31 cellular contexts compared by ENCODE assay signal in genomic region chr18:32135595-32135994, GRCh38. TPM values are rescaled to one million over a fixed set of nuclear protein-coding genes. Genes with fewer than 3 reads are reported as not detected.
"Had no signal": no experiment of that assay in that cellular context is flagged by ENCODE, and none has a peak within 500 bp of the region (broad histone marks: within the 10 kb centered on the region; RNA-seq: fewer than 3 reads in every experiment).

No MANE protein-coding gene starts in this region.

- H3K27me3 Mint-ChIP-seq: activated CD8-positive, alpha-beta memory T cell treated with anti-CD3 and anti-CD28 coated beads, Interleukin-2, amount 10 ng/mL, durations not matched to agents 7 days and 5 days; activated CD8-positive, alpha-beta T cell treated with anti-CD3 and anti-CD28 coated beads for 36 hours; activated naive CD8-positive, alpha-beta T cell treated with anti-CD3 and anti-CD28 coated beads for 36 hours; activated T-cell treated with anti-CD3 and anti-CD28 coated beads, Interleukin-2, amount 50 U/mL, for 24 hours had no signal

- H3K27ac ChIP-seq: brain microvascular endothelial cell, cardiac muscle cell, SJCRH30 had no signal

- DNase-seq: activated CD4-positive, alpha-beta T cell treated with anti-CD3 and anti-CD28 coated beads for 1 hour; activated CD4-positive, alpha-beta T cell treated with anti-CD3 and anti-CD28 coated beads, Interleukin-2, amount 50 U/mL, for 1 hour; activated CD8-positive, alpha-beta memory T cell treated with anti-CD3 and anti-CD28 coated beads, Interleukin-2, amount 10 ng/mL, durations not matched to agents 7 days and 5 days; activated CD8-positive, alpha-beta T cell treated with anti-CD3 and anti-CD28 coated beads for 36 hours; activated effector memory CD4-positive, alpha-beta T cell treated with anti-CD3 and anti-CD28 coated beads, Interleukin-2, amount 50 U/mL, for 16 hours; activated naive CD4-positive, alpha-beta T cell treated with Interleukin-2 at 50 U/mL for 16 hours; activated naive CD8-positive, alpha-beta T cell treated with anti-CD3 and anti-CD28 coated beads for 36 hours; activated T-cell treated with anti-CD3 and anti-CD28 coated beads, Interleukin-2, amount 50 U/mL, for 24 hours; brain microvascular endothelial cell; IMR-90; KG1; NCI-H1048; NCI-H146; NCI-H187 treated with DMSO at 0.1 percent for 48 hours; NCI-H2171 treated with DMSO at 0.1 percent for 48 hours; NCI-H226; NCI-H526 treated with DMSO at 0.1 percent for 48 hours; NK-92 treated with Interleukin-12 subunit alpha and Interleukin-12 subunit beta, amount 100 ng/mL, for 24 hours; OCI-M1; RPMI8226; SJCRH30; SK-N-SH; T-helper 9 cell had no signal

- H3K27ac Mint-ChIP-seq: activated CD8-positive, alpha-beta memory T cell treated with anti-CD3 and anti-CD28 coated beads, Interleukin-2, amount 10 ng/mL, durations not matched to agents 7 days and 5 days; activated CD8-positive, alpha-beta T cell treated with anti-CD3 and anti-CD28 coated beads for 36 hours; activated naive CD8-positive, alpha-beta T cell treated with anti-CD3 and anti-CD28 coated beads for 36 hours; activated T-cell treated with anti-CD3 and anti-CD28 coated beads, Interleukin-2, amount 50 U/mL, for 24 hours; activated T-helper 1 cell treated with anti-CD3 and anti-CD28 coated beads, Interleukin-12 subunit alpha, Interleukin-12 subunit beta, Interleukin-2, Interleukin-4 antibody, amounts not matched to agents 30 ng/mL and 10 ng/mL and 1 ng/mL, durations not matched to agents 14 hours and 24 hours and 36 hours; T-helper 1 cell treated with Interleukin-12 subunit alpha and Interleukin-12 subunit beta and Interleukin-4 antibody, amounts not matched to agents 30 μg/mL and 1 μg/mL, for 36 hours; WTC11 had no signal

- H3K9me3 Mint-ChIP-seq: activated CD8-positive, alpha-beta T cell treated with anti-CD3 and anti-CD28 coated beads for 36 hours; activated naive CD8-positive, alpha-beta T cell treated with anti-CD3 and anti-CD28 coated beads for 36 hours; activated T-cell treated with anti-CD3 and anti-CD28 coated beads, Interleukin-2, amount 50 U/mL, for 24 hours; activated T-helper 1 cell treated with anti-CD3 and anti-CD28 coated beads, Interleukin-12 subunit alpha, Interleukin-12 subunit beta, Interleukin-2, Interleukin-4 antibody, amounts not matched to agents 30 ng/mL and 10 ng/mL and 1 ng/mL, durations not matched to agents 14 hours and 24 hours and 36 hours; T-helper 1 cell treated with Interleukin-12 subunit alpha and Interleukin-12 subunit beta and Interleukin-4 antibody, amounts not matched to agents 30 μg/mL and 1 μg/mL, for 36 hours had no signal

- H3K4me1 ChIP-seq: SJCRH30 had no signal

- H3K4me3 ChIP-seq: cardiac muscle cell, SJCRH30 had no signal

- H3K4me3 Mint-ChIP-seq: activated CD8-positive, alpha-beta memory T cell treated with anti-CD3 and anti-CD28 coated beads, Interleukin-2, amount 10 ng/mL, durations not matched to agents 7 days and 5 days; activated CD8-positive, alpha-beta T cell treated with anti-CD3 and anti-CD28 coated beads for 36 hours; activated naive CD8-positive, alpha-beta T cell treated with anti-CD3 and anti-CD28 coated beads for 36 hours; activated T-cell treated with anti-CD3 and anti-CD28 coated beads, Interleukin-2, amount 50 U/mL, for 24 hours; activated T-helper 1 cell treated with anti-CD3 and anti-CD28 coated beads, Interleukin-12 subunit alpha, Interleukin-12 subunit beta, Interleukin-2, Interleukin-4 antibody, amounts not matched to agents 30 ng/mL and 10 ng/mL and 1 ng/mL, durations not matched to agents 14 hours and 24 hours and 36 hours; T-helper 1 cell treated with Interleukin-12 subunit alpha and Interleukin-12 subunit beta and Interleukin-4 antibody, amounts not matched to agents 30 μg/mL and 1 μg/mL, for 36 hours; WTC11 had no signal

- H3K27me3 ChIP-seq: brain microvascular endothelial cell, cardiac muscle cell, SJCRH30 had no signal

- H3K36me3 ChIP-seq: brain microvascular endothelial cell, SJCRH30 had no signal

- ATAC-seq: activated CD8-positive, alpha-beta memory T cell treated with anti-CD3 and anti-CD28 coated beads, Interleukin-2, amount 10 ng/mL, durations not matched to agents 7 days and 5 days; activated CD8-positive, alpha-beta T cell treated with anti-CD3 and anti-CD28 coated beads for 36 hours; Panc1; Right ventricle myocardium inferior; WTC11 had no signal

- H3K4me1 Mint-ChIP-seq: WTC11 had no signal

- H3K9me3 ChIP-seq: SJCRH30, SK-N-SH had no signal

RNA-seq across cellular contexts. Expression of gene MEP1B, which starts 54.2 kb away (rescaled TPM):
- total RNA-seq: activated CD8-positive, alpha-beta T cell treated with anti-CD3 and anti-CD28 coated beads for 36 hours; activated T-helper 1 cell treated with anti-CD3 and anti-CD28 coated beads, Interleukin-12 subunit alpha, Interleukin-12 subunit beta, Interleukin-2, Interleukin-4 antibody, amounts not matched to agents 30 ng/mL and 10 ng/mL and 1 ng/mL, durations not matched to agents 14 hours and 24 hours and 36 hours; IMR-90; LHCN-M2; M059J; Right ventricle myocardium inferior; SJCRH30; WTC11 had no signal
- polyA plus RNA-seq: cardiac muscle cell, IMR-90, SK-N-SH had no signal
